23 cellular contexts compared by ENCODE assay signal in genomic region chr10:116147162-116147906, GRCh38.
DNase-seq lines count a peak whose midpoint lies in the region; ATAC-seq and TF ChIP-seq lines count a peak whose summit lies in the region.
"Had no signal": no experiment of that assay in that cellular context is flagged by ENCODE, and none has a peak within 500 bp of the region (broad histone marks: within the 10 kb centered on the region; RNA-seq: fewer than 3 reads in every experiment).

No MANE protein-coding gene starts in this region.

- no peak for TF ChIP-seq CTCF in Loucy (conservative IDR thresholded peaks at IDR 0.05; ENCODE audit: low read length)

- H3K27me3 ChIP-seq in Loucy (ENCODE audit: insufficient read depth, low read length, poor library complexity, severe bottlenecking) = no peaks in the 10 kb centered on the region
- H3K27me3 ChIP-seq: foreskin keratinocyte, pancreas, testis had no signal

- H3K27ac Mint-ChIP-seq in activated naive CD8-positive, alpha-beta T cell treated with anti-CD3 and anti-CD28 coated beads, Interleukin-2, amount 50 U/mL, for 24 hours = peak overlapping the region; percentile 63
- H3K27ac Mint-ChIP-seq: activated B cell treated with CpG ODN at 0.5 μM for 24 hours; activated naive CD4-positive, alpha-beta T cell treated with anti-CD3 and anti-CD28 coated beads, Interleukin-2, amount 50 U/mL, for 24 hours; CD4-positive, alpha-beta memory T cell; IgD-negative memory B cell; nephron progenitor cell had no signal

- H2AFZ ChIP-seq in Loucy (ENCODE audit: low read length) = no peak overlapping the region

- peak overlapping the region; percentile 70 for H3K4me3 ChIP-seq in Loucy (ENCODE audit: low read length, poor library complexity, severe bottlenecking)
- H3K4me3 ChIP-seq: HAP-1, pancreas, testis had no signal

- no peaks in the 10 kb centered on the region for H3K36me3 ChIP-seq in Loucy (ENCODE audit: insufficient read depth, low read length)
- H3K36me3 ChIP-seq: HAP-1, pancreas had no signal

- peak overlapping the region; percentile 67 for H3K4me2 ChIP-seq in Loucy (ENCODE audit: low read depth, low read length, poor library complexity, severe bottlenecking)

- H3K9ac ChIP-seq in Loucy (ENCODE audit: low read depth, low read length, poor library complexity, severe bottlenecking) = peak overlapping the region; percentile 60

- peaks cover 6% of the 10 kb centered on the region for H3K27me3 Mint-ChIP-seq in activated naive CD8-positive, alpha-beta T cell treated with anti-CD3 and anti-CD28 coated beads, Interleukin-2, amount 50 U/mL, for 24 hours
- H3K27me3 Mint-ChIP-seq: activated B cell treated with CpG ODN at 0.5 μM for 24 hours; CD4-positive, alpha-beta memory T cell; IgD-negative memory B cell had no signal

- H3K79me2 ChIP-seq in Loucy (ENCODE audit: insufficient read depth, low read length) = peaks cover 20% of the 10 kb centered on the region; the same call in 1 of the 2 replicates

- ATAC-seq in activated naive CD8-positive, alpha-beta T cell treated with anti-CD3 and anti-CD28 coated beads, Interleukin-2, amount 50 U/mL, for 24 hours = peak; percentile 80
- ATAC-seq: pancreas, right cardiac atrium had no signal

- H3K9me3 ChIP-seq in Loucy (ENCODE audit: insufficient read depth, low read depth, low read length) = no peaks in the 10 kb centered on the region
- H3K9me3 ChIP-seq: HAP-1, pancreas, testis had no signal

- H3K9me2 ChIP-seq in Loucy (replicated peaks; ENCODE audit: low read depth, low read length) = no peaks in the 10 kb centered on the region

- peaks cover 43% of the 10 kb centered on the region for H3K4me1 ChIP-seq in Loucy (ENCODE audit: insufficient read depth, low read length, poor library complexity, severe bottlenecking)
- H3K4me1 ChIP-seq: foreskin keratinocyte, HAP-1, pancreas, testis had no signal

- H3K36me3 Mint-ChIP-seq in activated naive CD8-positive, alpha-beta T cell treated with anti-CD3 and anti-CD28 coated beads, Interleukin-2, amount 50 U/mL, for 24 hours (ENCODE audit: low read depth) = no peaks in the 10 kb centered on the region
- H3K36me3 Mint-ChIP-seq: activated naive CD4-positive, alpha-beta T cell treated with anti-CD3 and anti-CD28 coated beads, Interleukin-2, amount 50 U/mL, for 24 hours; CD4-positive, alpha-beta memory T cell; IgD-negative memory B cell had no signal

- H3K9me3 Mint-ChIP-seq in activated naive CD8-positive, alpha-beta T cell treated with anti-CD3 and anti-CD28 coated beads, Interleukin-2, amount 50 U/mL, for 24 hours = peaks cover 6% of the 10 kb centered on the region
- H3K9me3 Mint-ChIP-seq: activated B cell treated with CpG ODN at 0.5 μM for 24 hours, nephron progenitor cell had no signal

- no peaks in the 10 kb centered on the region for H4K20me1 ChIP-seq in Loucy (ENCODE audit: insufficient read depth, low read length, poor library complexity, severe bottlenecking)

- DNase-seq in stimulated activated CD4-positive, alpha-beta T cell treated with anti-CD3 and anti-CD28 coated beads, Interleukin-15, amount 100 ng/mL, for 24 hours = peak; percentile 5
- DNase-seq in stimulated activated CD4-positive, alpha-beta T cell treated with anti-CD3 and anti-CD28 coated beads, Interleukin-4, amount 100 ng/mL, for 1 hour = no peak
- DNase-seq in activated naive CD8-positive, alpha-beta T cell treated with anti-CD3 and anti-CD28 coated beads, Interleukin-2, amount 50 U/mL, for 24 hours = peak; percentile 9
- DNase-seq in SW 1271 (lab: John Stamatoyannopoulos, UW) = no peak
- no peak for DNase-seq in inferior parietal cortex (ENCODE audit: extremely low spot score)
- no peak for DNase-seq in DMS53 treated with DMSO at 0.1 percent for 48 hours (lab: John Stamatoyannopoulos, UW; ENCODE audit: unreplicated experiment)
- DNase-seq: activated B cell treated with CpG ODN at 0.5 μM for 24 hours; CD4-positive, alpha-beta memory T cell; cerebellar nuclear complex; foreskin keratinocyte; GDM1; hippocampal formation; NCI-H2171; NCI-H524 treated with DMSO at 0.1 percent for 48 hours; nephron progenitor cell; pancreas; right cardiac atrium; T-helper 9 cell; testis had no signal

- H3K4me1 Mint-ChIP-seq in activated naive CD8-positive, alpha-beta T cell treated with anti-CD3 and anti-CD28 coated beads, Interleukin-2, amount 50 U/mL, for 24 hours = peaks cover 11% of the 10 kb centered on the region
- H3K4me1 Mint-ChIP-seq: activated B cell treated with CpG ODN at 0.5 μM for 24 hours; activated naive CD4-positive, alpha-beta T cell treated with anti-CD3 and anti-CD28 coated beads, Interleukin-2, amount 50 U/mL, for 24 hours; IgD-negative memory B cell had no signal

- H3K4me3 Mint-ChIP-seq in activated naive CD8-positive, alpha-beta T cell treated with anti-CD3 and anti-CD28 coated beads, Interleukin-2, amount 50 U/mL, for 24 hours = peak overlapping the region; percentile 50
- H3K4me3 Mint-ChIP-seq: activated B cell treated with CpG ODN at 0.5 μM for 24 hours; activated naive CD4-positive, alpha-beta T cell treated with anti-CD3 and anti-CD28 coated beads, Interleukin-2, amount 50 U/mL, for 24 hours; nephron progenitor cell had no signal

- 0 out of 2 replicates have a peak, but pooled peaks cover 3% of the 10 kb centered on the region for H3F3A ChIP-seq in Loucy (ENCODE audit: low read depth)

Comparison
In these comparisons a context has a peak if more than half of its experiments do, and no peak if none do; other contexts are left out.
1. DNase-seq: peak in stimulated activated CD4-positive, alpha-beta T cell treated with anti-CD3 and anti-CD28 coated beads, Interleukin-15, amount 100 ng/mL, for 24 hours (single experiment) and activated naive CD8-positive, alpha-beta T cell treated with anti-CD3 and anti-CD28 coated beads, Interleukin-2, amount 50 U/mL, for 24 hours (single experiment); none in stimulated activated CD4-positive, alpha-beta T cell treated with anti-CD3 and anti-CD28 coated beads, Interleukin-4, amount 100 ng/mL, for 1 hour (single experiment), SW 1271 (0 of 2), inferior parietal cortex (single experiment) and DMS53 treated with DMSO at 0.1 percent for 48 hours (single experiment).